19 cellular contexts compared by ENCODE assay signal in genomic region chr3:28125342-28125741, GRCh38.
DNase-seq lines count a peak whose midpoint lies in the region; ATAC-seq and TF ChIP-seq lines count a peak whose summit lies in the region.
"Had no signal": no experiment of that assay in that cellular context is flagged by ENCODE, and none has a peak within 500 bp of the region (broad histone marks: within the 10 kb centered on the region; RNA-seq: fewer than 3 reads in every experiment).

No MANE protein-coding gene starts in this region.

- H3K36me3 Mint-ChIP-seq in activated naive CD8-positive, alpha-beta T cell treated with anti-CD3 and anti-CD28 coated beads, Interleukin-2, amount 50 U/mL, for 24 hours (ENCODE audit: low read depth) = no peaks in the 10 kb centered on the region
- no peaks in the 10 kb centered on the region for H3K36me3 Mint-ChIP-seq in immature natural killer cell
- H3K36me3 Mint-ChIP-seq: CD8-positive, alpha-beta T cell had no signal

- H3K27me3 Mint-ChIP-seq in activated naive CD8-positive, alpha-beta T cell treated with anti-CD3 and anti-CD28 coated beads, Interleukin-2, amount 50 U/mL, for 24 hours = no peaks in the 10 kb centered on the region
- H3K27me3 Mint-ChIP-seq in immature natural killer cell (ENCODE audit: low read depth in 3 of 3) = peaks cover 0 to 2% (median 2%) of the 10 kb centered on the region in 3 donors

- peaks cover 9 to 19% (median 15%) of the 10 kb centered on the region in 10 experiments for H3K4me1 ChIP-seq in BLaER1 treated with 17β-estradiol and CSF1 and Interleukin-3, amounts not matched to agents 10 nM and 100 nM
- H3K4me1 ChIP-seq in hepatocyte (ENCODE audit: insufficient read depth) (peaks cover 5% of the 10 kb centered on the region), spleen (peaks cover 0 to 7% (median 0%) of the 10 kb centered on the region in 6 donors)
- H3K4me1 ChIP-seq: SJSA1 had no signal

- H3K4me1 Mint-ChIP-seq in activated naive CD8-positive, alpha-beta T cell treated with anti-CD3 and anti-CD28 coated beads, Interleukin-2, amount 50 U/mL, for 24 hours = peaks cover 8% of the 10 kb centered on the region
- no peaks in the 10 kb centered on the region for H3K4me1 Mint-ChIP-seq in immature natural killer cell

- peak overlapping the region in 10 of 11 experiments; percentile 14 to 70 (median 46); a peak in 18 of 22 replicates for H3K4me2 ChIP-seq in BLaER1 treated with 17β-estradiol and CSF1 and Interleukin-3, amounts not matched to agents 10 nM and 100 nM
- H3K4me2 ChIP-seq in hepatocyte = no peak overlapping the region

- peaks cover 0 to 14% (median 5%) of the 10 kb centered on the region in 11 experiments; a peak in 9 of 22 replicates for H3K9me3 ChIP-seq in BLaER1 treated with 17β-estradiol and CSF1 and Interleukin-3, amounts not matched to agents 10 nM and 100 nM (replicated peaks in 1 of 11)
- no peaks in the 10 kb centered on the region for H3K9me3 ChIP-seq in hepatocyte (ENCODE audit: low read depth)
- H3K9me3 ChIP-seq in spleen = no peaks in the 10 kb centered on the region
- H3K9me3 ChIP-seq: SJSA1 had no signal

- H2AFZ ChIP-seq in hepatocyte = peak overlapping the region; percentile 3

- H3K27ac Mint-ChIP-seq in activated naive CD8-positive, alpha-beta T cell treated with anti-CD3 and anti-CD28 coated beads, Interleukin-2, amount 50 U/mL, for 24 hours = no peak overlapping the region
- H3K27ac Mint-ChIP-seq in immature natural killer cell = no peak overlapping the region
- H3K27ac Mint-ChIP-seq: CD8-positive, alpha-beta T cell; HFFc6 had no signal

- ATAC-seq in GM18519 (IDR thresholded peaks at IDR 0.05; ENCODE audit: low FRiP score, unreplicated experiment) = peak; percentile 15
- peak; percentile 12 for ATAC-seq in HG02885 (IDR thresholded peaks at IDR 0.05; ENCODE audit: poor library complexity, unreplicated experiment)
- no peak for ATAC-seq in activated naive CD8-positive, alpha-beta T cell treated with anti-CD3 and anti-CD28 coated beads, Interleukin-2, amount 50 U/mL, for 24 hours
- ATAC-seq: CD8-positive, alpha-beta T cell; Panc1 had no signal

- intact Hi-C loops in spleen (cut with DNase I; ENCODE audit: low total_unique reads) = no loop called here

- no peaks in the 10 kb centered on the region for H3K79me2 ChIP-seq in hepatocyte

- TF ChIP-seq CTCF in hepatocyte (IDR thresholded peaks at IDR 0.05; ENCODE audit: poor library complexity) (no peak), spleen (IDR thresholded peaks at IDR 0.05 in 8 of 11, conservative IDR thresholded peaks at IDR 0.05 in 3 of 11) (no peak)

- H3K9me3 Mint-ChIP-seq in activated naive CD8-positive, alpha-beta T cell treated with anti-CD3 and anti-CD28 coated beads, Interleukin-2, amount 50 U/mL, for 24 hours = no peaks in the 10 kb centered on the region
- no peaks in the 10 kb centered on the region for H3K9me3 Mint-ChIP-seq in immature natural killer cell
- H3K9me3 Mint-ChIP-seq: CD8-positive, alpha-beta T cell had no signal

- H3K9me2 ChIP-seq in hepatocyte (replicated peaks; ENCODE audit: insufficient read depth) = no peaks in the 10 kb centered on the region

- no peaks in the 10 kb centered on the region for H4K20me1 ChIP-seq in BLaER1 treated with 17β-estradiol and CSF1 and Interleukin-3, amounts not matched to agents 10 nM and 100 nM
- no peaks in the 10 kb centered on the region for H4K20me1 ChIP-seq in hepatocyte (ENCODE audit: insufficient read depth, poor library complexity, severe bottlenecking)

- H3K4me3 ChIP-seq in BLaER1 treated with 17β-estradiol and CSF1 and Interleukin-3, amounts not matched to agents 10 nM and 100 nM = no peak overlapping the region
- H3K4me3 ChIP-seq in hepatocyte = no peak overlapping the region
- H3K4me3 ChIP-seq in spleen = no peak overlapping the region
- H3K4me3 ChIP-seq: SJSA1 had no signal

- no peaks in the 10 kb centered on the region for H3K27me3 ChIP-seq in BLaER1 treated with 17β-estradiol and CSF1 and Interleukin-3, amounts not matched to agents 10 nM and 100 nM
- H3K27me3 ChIP-seq in hepatocyte (no peaks in the 10 kb centered on the region), spleen (replicated peaks in 1 of 7) (no peaks in the 10 kb centered on the region)
- H3K27me3 ChIP-seq: SJSA1 had no signal

- no peak overlapping the region for H3K9ac ChIP-seq in BLaER1 treated with 17β-estradiol and CSF1 and Interleukin-3, amounts not matched to agents 10 nM and 100 nM

- peak overlapping the region in 4 of 11 experiments; percentile 7 to 41 (median 28); a peak in 2 of 22 replicates for H3K27ac ChIP-seq in BLaER1 treated with 17β-estradiol and CSF1 and Interleukin-3, amounts not matched to agents 10 nM and 100 nM
- no peak overlapping the region for H3K27ac ChIP-seq in hepatocyte
- H3K27ac ChIP-seq in spleen = peak overlapping the region in 1 of 8 donors; percentile 10
- H3K27ac ChIP-seq: SJSA1 had no signal

- DNase-seq in hepatocyte (ENCODE audit: low spot score) (no peak), immature natural killer cell (no peak), spleen (no peak)
- DNase-seq in activated naive CD8-positive, alpha-beta T cell treated with anti-CD3 and anti-CD28 coated beads, Interleukin-2, amount 50 U/mL, for 24 hours = no peak
- no peak for DNase-seq in activated CD8-positive, alpha-beta memory T cell treated with anti-CD3 and anti-CD28 coated beads for 24 hours
- DNase-seq: Calu3; CD8-positive, alpha-beta T cell; HFFc6; IMR-90; NCI-H1417 treated with DMSO at 0.1 percent for 48 hours; NCI-H187 treated with DMSO at 0.1 percent for 48 hours; NCI-H226; NCI-H524; NCI-H82 had no signal

- no peak for TF ChIP-seq POLR2A in spleen (IDR thresholded peaks at IDR 0.05)

- H3K4me3 Mint-ChIP-seq in activated naive CD8-positive, alpha-beta T cell treated with anti-CD3 and anti-CD28 coated beads, Interleukin-2, amount 50 U/mL, for 24 hours = no peak overlapping the region
- H3K4me3 Mint-ChIP-seq in immature natural killer cell = no peak overlapping the region
- H3K4me3 Mint-ChIP-seq: CD8-positive, alpha-beta T cell; HFFc6 had no signal

- H3K36me3 ChIP-seq in BLaER1 treated with 17β-estradiol and CSF1 and Interleukin-3, amounts not matched to agents 10 nM and 100 nM = no peaks in the 10 kb centered on the region
- no peaks in the 10 kb centered on the region for H3K36me3 ChIP-seq in hepatocyte (replicated peaks; ENCODE audit: insufficient read depth, low read depth)
- no peaks in the 10 kb centered on the region for H3K36me3 ChIP-seq in spleen
- H3K36me3 ChIP-seq: SJSA1 had no signal
